Comparison of ENCODE assay signal across 23 cellular contexts in genomic region chr18:55024568-55024967, GRCh38.
"Had no signal": no experiment of that assay in that cellular context is flagged by ENCODE, and none has a peak within 500 bp of the region (broad histone marks: within the 10 kb centered on the region; RNA-seq: fewer than 3 reads in every experiment).

No MANE protein-coding gene starts in this region.

- H2AFZ ChIP-seq: PC-9 had no signal

- H3K27me3 ChIP-seq: ascending aorta, MG63 had no signal

- H3K27ac ChIP-seq: ascending aorta, PC-9, RWPE1 had no signal

- H3K9me3 ChIP-seq: ascending aorta, MG63 had no signal

- H3K36me3 ChIP-seq: ascending aorta, MG63 had no signal

- DNase-seq: activated CD4-positive, alpha-beta T cell treated with anti-CD3 and anti-CD28 coated beads, Interleukin-2, amount 10 ng/mL, durations not matched to agents 24 days and 14 days; activated CD4-positive, alpha-beta T cell treated with anti-CD3 and anti-CD28 coated beads, Interleukin-2, amount 50 U/mL, for 4 hours; activated CD8-positive, alpha-beta T cell treated with anti-CD3 and anti-CD28 coated beads for 36 hours; activated effector memory CD4-positive, alpha-beta T cell treated with anti-CD3 and anti-CD28 coated beads, Interleukin-2, amount 50 U/mL, for 16 hours; activated naive CD4-positive, alpha-beta T cell treated with Interleukin-2 at 50 U/mL for 16 hours; activated naive CD8-positive, alpha-beta T cell treated with anti-CD3 and anti-CD28 coated beads, Interleukin-2, amount 10 ng/mL, durations not matched to agents 7 days and 5 days; activated T-cell treated with anti-CD3 and anti-CD28 coated beads, Interleukin-2, amount 50 U/mL, for 1 hour; activated T-cell treated with anti-CD3 and anti-CD28 coated beads, Interleukin-2, amount 50 U/mL, for 72 hours; amygdala; Karpas-422; MG63; NCI-H1092; NCI-H1436 treated with DMSO at 0.1 percent for 48 hours; NCI-H187; NCI-H2029 treated with DMSO at 0.1 percent for 48 hours; NCI-H2107; NCI-H345; NCI-H524 treated with DMSO at 0.1 percent for 48 hours; PC-9; Right ventricle myocardium superior had no signal

- H3K4me1 ChIP-seq: ascending aorta had no signal

- ATAC-seq: activated CD8-positive, alpha-beta T cell treated with anti-CD3 and anti-CD28 coated beads for 36 hours; activated T-cell treated with anti-CD3 and anti-CD28 coated beads, Interleukin-2, amount 50 U/mL, for 72 hours; activated T-helper 17 cell treated with anti-CD3 and anti-CD28 coated beads, Interleukin-2, amount 50 U/mL, for 72 hours had no signal

- H3K4me2 ChIP-seq: PC-9 had no signal

- H3K4me3 ChIP-seq: ascending aorta, MG63, PC-9 had no signal
